In genomic region chr12:55797068-55797467, GRCh38 we compare ENCODE assay signal across 8 cellular contexts. TPM values are rescaled to one million over a fixed set of nuclear protein-coding genes. Genes with fewer than 3 reads are reported as not detected.
A peak's percentile ranks its signal among the peaks of the same experiment; 100 is the strongest.
DNase-seq lines count a peak whose midpoint lies in the region; ATAC-seq, FAIRE-seq and TF ChIP-seq lines count a peak whose summit lies in the region.

No MANE protein-coding gene starts in this region.

- peaks cover 66% of the 10 kb centered on the region for H3K36me3 Mint-ChIP-seq in nephron (ENCODE audit: low read depth)

- H3K27me3 Mint-ChIP-seq in nephron (ENCODE audit: low read depth): no peaks in the 10 kb centered on the region

- H2AFZ ChIP-seq in endothelial cell of umbilical vein (ENCODE audit: low read depth, low read length): no peak overlapping the region

- DNase-seq in A673 (ENCODE audit: low spot score) (peak; percentile 68), GM04504 (ENCODE audit: low read depth) (peak; percentile 19), NCI-H524 treated with DMSO at 0.1 percent for 48 hours (lab: John Stamatoyannopoulos, UW) (peak; percentile 3), endothelial cell of umbilical vein (ENCODE audit: low read depth, low spot score) (peak; percentile 41), NCI-H226 (no peak), ovary (no peak)

- TF ChIP-seq POLR2A in endothelial cell of umbilical vein (IDR thresholded peaks at IDR 0.05; ENCODE audit: low read depth, low read length) (no peak), ovary (IDR thresholded peaks at IDR 0.05) (no peak)

- no peaks in the 10 kb centered on the region for H3K4me1 Mint-ChIP-seq in nephron

- CTCF ChIA-PET in A673 (lab: Charles Lee) (interaction anchor here (2.2 kb wide), 1 partner anchor 58 kb away, joined by 17 read pairs; no protein-coding TSS in a partner anchor), endothelial cell of umbilical vein (lab: Charles Lee) (interaction anchor here (0.5 to 4.3 kb wide), 10 partner anchors 8 to 143 kb away, joined by 3 to 56 read pairs (median 4); partner anchors contain the start of genes ORMDL2 and SARNP)

- intact Hi-C loops in A673 (cut with micrococcal nuclease; ENCODE audit: unreplicated experiment): loop anchor here (2.0 kb wide), 1 partner anchor 58 kb away; no protein-coding TSS in a partner anchor
- intact Hi-C loops in endothelial cell of umbilical vein (cut with micrococcal nuclease): loop anchor here (1.0 kb wide), 1 partner anchor 58 kb away; no protein-coding TSS in a partner anchor
- intact Hi-C loops in ovary (cut with DNase I): loop anchor here in 1 of 4 donors (10.0 kb wide), 1 partner anchor 52 kb away; the partner anchor contains the start of gene GDF11

- no peak overlapping the region for H3K4me3 Mint-ChIP-seq in nephron

- POLR2A ChIA-PET in A673 (lab: Charles Lee; ENCODE audit: low non-redundant PET): no interaction called here
- POLR2A ChIA-PET in endothelial cell of umbilical vein (lab: Charles Lee): no interaction called here

- H3K9me1 ChIP-seq in endothelial cell of umbilical vein (replicated peaks; ENCODE audit: control insufficient read depth, extremely low read depth, insufficient read depth, low read length): no peaks in the 10 kb centered on the region

- no peaks in the 10 kb centered on the region for H3K9me3 Mint-ChIP-seq in nephron

- FAIRE-seq in endothelial cell of umbilical vein (lab: Jason Lieb, UNC): peak; percentile 31

- H3K4me1 ChIP-seq in A673 (ENCODE audit: insufficient read depth, low read length, poor library complexity, severe bottlenecking) (peaks cover 3% of the 10 kb centered on the region), endothelial cell of umbilical vein (ENCODE audit: control insufficient read depth, extremely low read depth, insufficient read depth, low read length) (no peaks in the 10 kb centered on the region), ovary (ENCODE audit: insufficient read depth) (no peaks in the 10 kb centered on the region)

- no peaks in the 10 kb centered on the region for H3K27me3 ChIP-seq in A673 (replicated peaks; ENCODE audit: insufficient read depth, low read depth, low read length, poor library complexity)
- H3K27me3 ChIP-seq in endothelial cell of umbilical vein (ENCODE audit: control insufficient read depth in 2 of 2, insufficient read depth in 2 of 2, low read length in 2 of 2): no peaks in the 10 kb centered on the region
- no peaks in the 10 kb centered on the region for H3K27me3 ChIP-seq in ovary

- H3K79me2 ChIP-seq in endothelial cell of umbilical vein (ENCODE audit: control insufficient read depth, insufficient read depth, low read length): peaks cover 18% of the 10 kb centered on the region

- TF ChIP-seq CTCF in A673 (conservative IDR thresholded peaks at IDR 0.05; ENCODE audit: low read depth, low read length) (peak; percentile 65), endothelial cell of umbilical vein (IDR thresholded peaks at IDR 0.05; ENCODE audit: extremely low read depth in 1 of 2, insufficient read depth in 1 of 2, low read depth in 1 of 2, low read length in 2 of 2) (peak; percentile 31 to 41), nephron (IDR thresholded peaks at IDR 0.05; ENCODE audit: unreplicated experiment in 3 of 3) (peak; percentile 53 to 70 (median 55)), ovary (IDR thresholded peaks at IDR 0.05) (no peak)

- H3K27ac Mint-ChIP-seq in nephron: peak overlapping the region in 2 of 3 experiments; percentile 30 to 61

- H3K36me3 ChIP-seq in A673 (ENCODE audit: insufficient read depth, low read length, poor library complexity, severe bottlenecking) (peaks cover 79% of the 10 kb centered on the region), endothelial cell of umbilical vein (ENCODE audit: control insufficient read depth in 2 of 2, extremely low read depth in 1 of 2, insufficient read depth in 2 of 2, low read length in 2 of 2) (peaks cover 14 to 21% of the 10 kb centered on the region in 2 experiments), ovary (no peaks in the 10 kb centered on the region)

- H3K27ac ChIP-seq in A673 (ENCODE audit: low read depth, low read length, poor library complexity, severe bottlenecking) (no peak overlapping the region), endothelial cell of umbilical vein (ENCODE audit: insufficient read depth, low read depth, low read length) (no peak overlapping the region), ovary (no peak overlapping the region)

- no peak for TF ChIP-seq EP300 in ovary (IDR thresholded peaks at IDR 0.05)

- no peak overlapping the region for H3K9ac ChIP-seq in endothelial cell of umbilical vein (replicated peaks; ENCODE audit: extremely low read depth, insufficient read depth, low read length)

- H3K9me3 ChIP-seq in A673 (ENCODE audit: low read depth, low read length, poor library complexity, severe bottlenecking) (no peaks in the 10 kb centered on the region), endothelial cell of umbilical vein (replicated peaks; ENCODE audit: control insufficient read depth, insufficient read depth, low read length) (no peaks in the 10 kb centered on the region), ovary (no peaks in the 10 kb centered on the region)

- no peaks in the 10 kb centered on the region for H4K20me1 ChIP-seq in endothelial cell of umbilical vein (replicated peaks; ENCODE audit: control insufficient read depth, extremely low read depth, insufficient read depth, low read length)

- BruUV-seq in A673 (replicated peaks; lab: Mats Ljungman, UMichigan): no TSS peak
- no TSS peak for BruUV-seq in endothelial cell of umbilical vein (replicated peaks; lab: Mats Ljungman, UMichigan)

- 43 to 51% (median 47%) methylated on average over 5 of the region's 5 CpGs for WGBS in ovary, 3 donors

- no peak for ATAC-seq in GM21786 (IDR thresholded peaks at IDR 0.05; ENCODE audit: unreplicated experiment)

- no peak overlapping the region for H3K4me2 ChIP-seq in endothelial cell of umbilical vein (ENCODE audit: insufficient read depth, low read length)

- no peak overlapping the region for H3K4me3 ChIP-seq in A673 (ENCODE audit: low read depth, low read length, poor library complexity, severe bottlenecking)
- H3K4me3 ChIP-seq in endothelial cell of umbilical vein (replicated peaks in 1 of 3; ENCODE audit: insufficient read depth in 1 of 3, low read depth in 1 of 3, low read length in 3 of 3): no peak overlapping the region
- H3K4me3 ChIP-seq in ovary: no peak overlapping the region

- dilution Hi-C loops in endothelial cell of umbilical vein (cut with MboI; ENCODE audit: extremely low pct_ligation_motif_present, low sequenced_read_pairs): no loop called here

RNA-seq across cellular contexts. Expression of gene SARNP, which starts 20.5 kb away (rescaled TPM):
- total RNA-seq in A673 (2021) (104 and 115 TPM in 2 replicates), endothelial cell of umbilical vein (88.1 and 101 TPM in 2 replicates), ovary (10 to 100 TPM; 48.0 to 60.8 (median 58.6) TPM)
- polyA plus RNA-seq in endothelial cell of umbilical vein (101 and 108 TPM in 2 replicates), ovary (10 to 100 TPM; 71.6 to 89.3 TPM)
- polyA plus RNA-seq in endothelial cell of umbilical vein (2011; cell fraction: cytosol; rRNA removed): 113 and 114 TPM in 2 replicates
- 57.2 and 74.4 TPM in 2 replicates for polyA plus RNA-seq in endothelial cell of umbilical vein (2011; cell fraction: nucleus; rRNA removed)
- polyA plus RNA-seq in endothelial cell of umbilical vein (2012): 139 and 163 TPM in 2 replicates
- 45.1 and 56.5 TPM in 2 replicates for polyA minus RNA-seq in endothelial cell of umbilical vein
- 22.4 TPM for polyA minus RNA-seq in endothelial cell of umbilical vein (2011; cell fraction: cytosol; rRNA and poly(A)+ RNA removed)
- 25.4 and 37.1 TPM in 2 replicates for polyA minus RNA-seq in endothelial cell of umbilical vein (2011; cell fraction: nucleus; rRNA and poly(A)+ RNA removed)

RNA-seq across cellular contexts. Expression of gene ORMDL2, which starts 20.8 kb away (rescaled TPM):
- total RNA-seq in A673 (2021) (32.3 and 35.4 TPM in 2 replicates), endothelial cell of umbilical vein (55.0 and 57.8 TPM in 2 replicates), ovary (10 to 100 TPM in 6 of 7 donors, 1 to 10 TPM in 1; 8.6 to 38.9 (median 20.8) TPM)
- polyA plus RNA-seq in endothelial cell of umbilical vein (70.4 and 111 TPM in 2 replicates), ovary (10 to 100 TPM; 15.7 to 35.5 TPM)
- 60.4 and 65.3 TPM in 2 replicates for polyA plus RNA-seq in endothelial cell of umbilical vein (2011; cell fraction: cytosol; rRNA removed)
- 22.9 and 28.0 TPM in 2 replicates for polyA plus RNA-seq in endothelial cell of umbilical vein (2011; cell fraction: nucleus; rRNA removed)
- polyA plus RNA-seq in endothelial cell of umbilical vein (2012): 59.2 and 74.3 TPM in 2 replicates
- polyA minus RNA-seq in endothelial cell of umbilical vein: 85.2 and 109 TPM in 2 replicates
- polyA minus RNA-seq in endothelial cell of umbilical vein (2011; cell fraction: cytosol; rRNA and poly(A)+ RNA removed): 47.1 TPM
- 19.0 and 31.2 TPM in 2 replicates for polyA minus RNA-seq in endothelial cell of umbilical vein (2011; cell fraction: nucleus; rRNA and poly(A)+ RNA removed)

RNA-seq across cellular contexts. Expression of gene DNAJC14, which starts 32.3 kb away (rescaled TPM):
- total RNA-seq in A673 (2021): 44.5 and 44.8 TPM in 2 replicates
- 29.7 and 33.3 TPM in 2 replicates for total RNA-seq in endothelial cell of umbilical vein
- polyA plus RNA-seq in endothelial cell of umbilical vein: 15.7 and 16.0 TPM in 2 replicates
- polyA plus RNA-seq in endothelial cell of umbilical vein (2011; cell fraction: cytosol; rRNA removed): 14.4 and 15.0 TPM in 2 replicates
- polyA plus RNA-seq in endothelial cell of umbilical vein (2011; cell fraction: nucleus; rRNA removed): 7.0 and 7.4 TPM in 2 replicates
- 24.0 and 24.1 TPM in 2 replicates for polyA plus RNA-seq in endothelial cell of umbilical vein (2012)
- polyA minus RNA-seq in endothelial cell of umbilical vein: 11.1 and 19.5 TPM in 2 replicates
- 11.3 TPM for polyA minus RNA-seq in endothelial cell of umbilical vein (2011; cell fraction: cytosol; rRNA and poly(A)+ RNA removed)
- polyA minus RNA-seq in endothelial cell of umbilical vein (2011; cell fraction: nucleus; rRNA and poly(A)+ RNA removed): 5.2 and 6.0 TPM in 2 replicates
- 10 to 100 TPM; 15.7 to 32.8 (median 23.0) TPM for total RNA-seq in ovary
- 10 to 100 TPM; 19.3 to 26.8 TPM for polyA plus RNA-seq in ovary

RNA-seq across cellular contexts. Expression of gene MMP19, which starts 45.7 kb away (rescaled TPM):
- total RNA-seq in A673 (2021) (2.2 and 2.3 TPM in 2 replicates), endothelial cell of umbilical vein (0.31 and 0.78 TPM in 2 replicates), ovary (10 to 100 TPM in 6 of 7 donors, 1 to 10 TPM in 1; 3.6 to 42.7 (median 23.3) TPM)
- polyA plus RNA-seq in endothelial cell of umbilical vein (1.6 and 2.0 TPM in 2 replicates), ovary (10 to 100 TPM; 11.3 to 23.3 TPM)
- polyA plus RNA-seq in endothelial cell of umbilical vein (2011; cell fraction: cytosol; rRNA removed): 1.7 and 2.2 TPM in 2 replicates
- polyA plus RNA-seq in endothelial cell of umbilical vein (2011; cell fraction: nucleus; rRNA removed): 3.2 and 4.1 TPM in 2 replicates
- 2.1 and 3.2 TPM in 2 replicates for polyA plus RNA-seq in endothelial cell of umbilical vein (2012)
- polyA minus RNA-seq in endothelial cell of umbilical vein: 0.93 and 1.3 TPM in 2 replicates
- polyA minus RNA-seq in endothelial cell of umbilical vein (2011; cell fraction: cytosol; rRNA and poly(A)+ RNA removed): not detected
- polyA minus RNA-seq in endothelial cell of umbilical vein (2011; cell fraction: nucleus; rRNA and poly(A)+ RNA removed): 1.2 TPM in 1 of 2 replicates, not detected in the other

RNA-seq across cellular contexts. Expression of gene GDF11, which starts 54.1 kb away (rescaled TPM):
- 38.4 and 46.9 TPM in 2 replicates for total RNA-seq in A673 (2021)
- total RNA-seq in endothelial cell of umbilical vein: 18.7 and 19.8 TPM in 2 replicates
- 10.0 and 11.6 TPM in 2 replicates for polyA plus RNA-seq in endothelial cell of umbilical vein
- polyA plus RNA-seq in endothelial cell of umbilical vein (2011; cell fraction: cytosol; rRNA removed): 7.6 and 9.6 TPM in 2 replicates
- 4.3 and 4.6 TPM in 2 replicates for polyA plus RNA-seq in endothelial cell of umbilical vein (2011; cell fraction: nucleus; rRNA removed)
- 18.4 and 22.3 TPM in 2 replicates for polyA plus RNA-seq in endothelial cell of umbilical vein (2012)
- polyA minus RNA-seq in endothelial cell of umbilical vein: 7.5 and 10.6 TPM in 2 replicates
- polyA minus RNA-seq in endothelial cell of umbilical vein (2011; cell fraction: cytosol; rRNA and poly(A)+ RNA removed): 3.0 TPM
- 2.3 and 5.0 TPM in 2 replicates for polyA minus RNA-seq in endothelial cell of umbilical vein (2011; cell fraction: nucleus; rRNA and poly(A)+ RNA removed)
- total RNA-seq in ovary: 10 to 100 TPM in 4 of 7 donors, 1 to 10 TPM in 3; 2.2 to 27.7 (median 12.3) TPM
- 1 to 10 TPM; 3.4 to 8.0 TPM for polyA plus RNA-seq in ovary

Comparison
In these comparisons a context has a peak if more than half of its experiments do, and no peak if none do; other contexts are left out.
1. DNase-seq: peak in A673 (single experiment), GM04504 (single experiment), NCI-H524 treated with DMSO at 0.1 percent for 48 hours (single experiment) and endothelial cell of umbilical vein (single experiment); none in NCI-H226 (single experiment) and ovary (0 of 5).
2. CTCF ChIP-seq: peak in A673 (single experiment), endothelial cell of umbilical vein (2 of 2) and nephron (3 of 3); none in ovary (0 of 3).